ENCODE assay signal across 8 cellular contexts in genomic region chr2:108637304-108637669, GRCh38.
DNase-seq lines count a peak whose midpoint lies in the region; ATAC-seq and TF ChIP-seq lines count a peak whose summit lies in the region.

No MANE protein-coding gene starts in this region.

- no peaks in the 10 kb centered on the region for H3K36me3 ChIP-seq in mammary epithelial cell (ENCODE audit: insufficient read depth, low read length)
- no peaks in the 10 kb centered on the region for H3K36me3 ChIP-seq in lower lobe of right lung

- intact Hi-C loops in mammary epithelial cell (cut with micrococcal nuclease) (loop anchor here (2.0 to 10.0 kb wide), 3 partner anchors 102 to 420 kb away; partner anchors contain the start of gene LIMS1), lower lobe of right lung (cut with DNase I) (no loop called here)

- H3K27ac ChIP-seq in mammary epithelial cell (ENCODE audit: insufficient read depth, low read depth, low read length) (peak overlapping the region; percentile 37), lower lobe of right lung (peak overlapping the region; percentile 14)

- BruUV-seq in mammary epithelial cell (replicated peaks; lab: Mats Ljungman, UMichigan): no TSS peak

- H3K27me3 ChIP-seq in mammary epithelial cell (ENCODE audit: insufficient read depth, low read length) (no peaks in the 10 kb centered on the region), lower lobe of right lung (ENCODE audit: low read depth) (no peaks in the 10 kb centered on the region)

- dilution Hi-C loops in mammary epithelial cell (cut with HindIII; ENCODE audit: low sequenced_read_pairs): no loop called here

- DNase-seq in EL: peak; percentile 78
- DNase-seq in mammary epithelial cell: peak; percentile 86
- no peak for DNase-seq in lower lobe of right lung
- no peak for DNase-seq in NCI-H1417 (lab: John Stamatoyannopoulos, UW)
- no peak for DNase-seq in NCI-H526 (lab: John Stamatoyannopoulos, UW)
- DNase-seq in activated CD4-positive, CD25-positive, alpha-beta regulatory T cell (lab: John Stamatoyannopoulos, UW): no peak
- DNase-seq in H4 (ENCODE audit: low spot score): no peak

- ATAC-seq in HG03039 (IDR thresholded peaks at IDR 0.05; ENCODE audit: unreplicated experiment): peak; percentile 53
- peak; percentile 80 to 88 for ATAC-seq in lower lobe of right lung

- no peak overlapping the region for H2AFZ ChIP-seq in mammary epithelial cell (ENCODE audit: low read depth, low read length)

- H3K9me3 ChIP-seq in mammary epithelial cell (replicated peaks; ENCODE audit: insufficient read depth, low read length): no peaks in the 10 kb centered on the region
- H3K9me3 ChIP-seq in lower lobe of right lung: no peaks in the 10 kb centered on the region

- H3K4me1 ChIP-seq in mammary epithelial cell (ENCODE audit: insufficient read depth, low read length): peaks cover 33% of the 10 kb centered on the region
- H3K4me1 ChIP-seq in lower lobe of right lung: peaks cover 73% of the 10 kb centered on the region

- no peak for TF ChIP-seq CTCF in mammary epithelial cell (conservative IDR thresholded peaks at IDR 0.05 in 1 of 2, IDR thresholded peaks at IDR 0.05 in 1 of 2; ENCODE audit: extremely low read depth in 1 of 2, insufficient read depth in 1 of 2, low read depth in 1 of 2, low read length in 2 of 2)
- no peak for TF ChIP-seq CTCF in lower lobe of right lung (IDR thresholded peaks at IDR 0.05)

- H4K20me1 ChIP-seq in mammary epithelial cell (ENCODE audit: insufficient read depth, low read length): no peaks in the 10 kb centered on the region

- H3K79me2 ChIP-seq in mammary epithelial cell (ENCODE audit: insufficient read depth, low read length): peaks cover 89% of the 10 kb centered on the region

- H3K4me3 ChIP-seq in mammary epithelial cell (replicated peaks in 1 of 3; ENCODE audit: insufficient read depth in 1 of 3, low read depth in 2 of 3, low read length in 3 of 3) (no peak overlapping the region), lower lobe of right lung (no peak overlapping the region)

- CTCF ChIA-PET in mammary epithelial cell (lab: Charles Lee; ENCODE audit: low non-redundant PET): interaction anchor here (0.6 to 1.0 kb wide), 3 partner anchors 16 to 42 kb away, joined by 3 to 7 read pairs (median 4); no protein-coding TSS in a partner anchor

- in situ Hi-C loops in mammary epithelial cell (cut with MboI; ENCODE audit: low sequenced_read_pairs in 2 of 2): no loop called here

- H3K9ac ChIP-seq in mammary epithelial cell (ENCODE audit: insufficient read depth, low read length): no peak overlapping the region

- H3K4me2 ChIP-seq in mammary epithelial cell (ENCODE audit: insufficient read depth, low read depth, low read length): peak overlapping the region; percentile 13

- 29% methylated on average over 4 of the region's 4 CpGs for WGBS in mammary epithelial cell (ENCODE audit: low coverage, missing lambda C conversion rate)

Comparison
In these comparisons a context has a peak if more than half of its experiments do, and no peak if none do; other contexts are left out.
1. DNase-seq: peak in EL (single experiment) and mammary epithelial cell (single experiment); none in lower lobe of right lung (single experiment), NCI-H1417 (0 of 3), NCI-H526 (0 of 2), activated CD4-positive, CD25-positive, alpha-beta regulatory T cell (0 of 4) and H4 (single experiment).